26 cellular contexts compared by ENCODE assay signal in genomic region chr1:81371864-81372263, GRCh38.
"Had no signal": no experiment of that assay in that cellular context is flagged by ENCODE, and none has a peak within 500 bp of the region (broad histone marks: within the 10 kb centered on the region; RNA-seq: fewer than 3 reads in every experiment).

No MANE protein-coding gene starts in this region.

- H3K4me2 ChIP-seq: hepatocyte, neural progenitor cell had no signal

- ATAC-seq: left cardiac atrium; left lung; lower lobe of right lung; naive thymus-derived CD8-positive, alpha-beta T cell; right cardiac atrium; sciatic nerve; stimulated activated naive B cell treated with anti-CD40 and anti-IgM and Interleukin-4, amounts not matched to agents 10 μg/mL and 1 μg/mL and 100 μg/mL, for 72 hours; stimulated activated naive CD8-positive, alpha-beta T cell treated with anti-CD3 and anti-CD28 coated beads, Interleukin-15, Interleukin-2, amounts not matched to agents 100 U/mL and 50 U/mL, for 24 hours had no signal

- H3K79me2 ChIP-seq: hepatocyte had no signal

- H3K9me3 ChIP-seq: lower lobe of right lung, neutrophil, testis, thyroid gland, transverse colon, upper lobe of left lung, vagina had no signal

- H3K36me3 ChIP-seq: left lung, lower lobe of right lung, neural progenitor cell, neutrophil, stomach, thyroid gland, transverse colon, upper lobe of left lung, vagina had no signal

- DNase-seq: islet precursor cell; left cardiac atrium; left lung; lower lobe of right lung; mammary epithelial cell; mesenchymal stem cell; naive thymus-derived CD8-positive, alpha-beta T cell; occipital lobe; right cardiac atrium; stimulated activated CD4-positive, alpha-beta T cell treated with anti-CD3 and anti-CD28 coated beads, Interleukin-12 subunit alpha, Interleukin-12 subunit beta, amount 100 ng/mL, for 4 hours; stimulated activated CD4-positive, alpha-beta T cell treated with anti-CD3 and anti-CD28 coated beads, Interleukin-15, amount 100 ng/mL, for 24 hours; stimulated activated CD4-positive, alpha-beta T cell treated with anti-CD3 and anti-CD28 coated beads, Interleukin-2, amount 100 ng/mL, for 24 hours; stimulated activated CD4-positive, alpha-beta T cell treated with anti-CD3 and anti-CD28 coated beads, Interleukin-4, amount 100 ng/mL, for 1 hour; stimulated activated naive B cell treated with anti-CD40 and anti-IgM and Interleukin-4, amounts not matched to agents 10 μg/mL and 1 μg/mL and 100 μg/mL, for 72 hours; stimulated activated naive CD8-positive, alpha-beta T cell treated with anti-CD3 and anti-CD28 coated beads, Interleukin-15, Interleukin-2, amounts not matched to agents 100 U/mL and 50 U/mL, for 24 hours; stomach; testis; thyroid gland; transverse colon; upper lobe of left lung had no signal

- H3K27ac ChIP-seq: hepatocyte, left lung, lower lobe of right lung, neural progenitor cell, neutrophil, skin epidermis, stomach, testis, thyroid gland, transverse colon, upper lobe of left lung, vagina had no signal

- H3K27me3 ChIP-seq: hepatocyte, left lung, neural progenitor cell, neutrophil, stomach, testis, thyroid gland, transverse colon, upper lobe of left lung, vagina had no signal

- H3K4me1 ChIP-seq: left lung, lower lobe of right lung, stomach, testis, transverse colon, upper lobe of left lung had no signal

- H2AFZ ChIP-seq: hepatocyte, neural progenitor cell had no signal

- H3K9ac ChIP-seq: neural progenitor cell had no signal

- H3K4me3 ChIP-seq: hepatocyte, left lung, lower lobe of right lung, neural progenitor cell, skin epidermis, stomach, testis, thyroid gland, transverse colon, upper lobe of left lung, vagina had no signal
